ENCODE assay signal across 20 cellular contexts in the genomic region with DNA sequence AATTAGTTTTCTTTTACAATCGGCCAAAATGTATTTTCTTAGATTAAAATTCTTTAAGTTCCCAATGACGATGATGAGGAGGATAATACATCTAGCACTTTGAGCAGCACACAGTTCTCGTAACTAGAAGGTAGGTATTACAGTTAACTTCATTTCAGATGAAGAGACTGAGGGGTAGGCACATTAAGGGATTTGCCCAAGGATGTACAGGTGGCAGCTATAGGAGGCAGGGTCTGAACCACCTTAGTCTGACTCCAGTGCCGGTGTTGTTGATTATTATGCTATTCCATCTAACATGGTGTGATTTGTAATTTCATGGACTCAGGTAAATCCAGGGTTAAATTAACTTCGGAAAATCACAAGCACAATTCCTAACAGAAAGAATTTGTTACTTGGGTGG. TPM values are rescaled to one million over a fixed set of nuclear protein-coding genes. Genes with fewer than 3 reads are reported as not detected.
DNase-seq lines count a peak whose midpoint lies in the region; ATAC-seq, FAIRE-seq and TF ChIP-seq lines count a peak whose summit lies in the region.
"Had no signal": no experiment of that assay in that cellular context is flagged by ENCODE, and none has a peak within 500 bp of the region (broad histone marks: within the 10 kb centered on the region; RNA-seq: fewer than 3 reads in every experiment).

No MANE protein-coding gene starts in this region.

- no peaks in the 10 kb centered on the region for H3K9me3 ChIP-seq in CD8-positive, alpha-beta T cell (ENCODE audit: low read length)
- H3K9me3 ChIP-seq in lower lobe of right lung, result no peaks in the 10 kb centered on the region
- H3K9me3 ChIP-seq in left lung, result peaks cover 0 to 5% of the 10 kb centered on the region in 2 donors
- no peaks in the 10 kb centered on the region for H3K9me3 ChIP-seq in sigmoid colon
- H3K9me3 ChIP-seq: mucosa of descending colon, ovary had no signal

- H3K4me1 ChIP-seq in CD8-positive, alpha-beta T cell (ENCODE audit: insufficient read depth, low read length), result peaks cover 52% of the 10 kb centered on the region
- H3K4me1 ChIP-seq in lower lobe of right lung, result no peaks in the 10 kb centered on the region
- no peaks in the 10 kb centered on the region for H3K4me1 ChIP-seq in left lung
- H3K4me1 ChIP-seq in sigmoid colon, result no peaks in the 10 kb centered on the region
- H3K4me1 ChIP-seq: foreskin keratinocyte, transverse colon had no signal

- FAIRE-seq in GM18507 (lab: Jason Lieb, UNC), result peak; percentile 21
- FAIRE-seq: endothelial cell of umbilical vein had no signal

- H3K27ac ChIP-seq in CD8-positive, alpha-beta T cell (ENCODE audit: low read depth, low read length), result peak overlapping the region; percentile 83
- peak overlapping the region; percentile 1 for H3K27ac ChIP-seq in lower lobe of right lung
- no peak overlapping the region for H3K27ac ChIP-seq in left lung
- H3K27ac ChIP-seq in sigmoid colon, result no peak overlapping the region
- H3K27ac ChIP-seq: foreskin keratinocyte, HL-60, ovary had no signal

- ATAC-seq in CD8-positive, alpha-beta T cell, result peak; percentile 16
- no peak for ATAC-seq in activated CD8-positive, alpha-beta T cell treated with anti-CD3 and anti-CD28 coated beads for 36 hours
- ATAC-seq in lower lobe of right lung, result no peak
- no peak for ATAC-seq in left lung
- ATAC-seq in GM21515 (IDR thresholded peaks at IDR 0.05; ENCODE audit: unreplicated experiment), result no peak
- ATAC-seq: foreskin keratinocyte, left colon, mucosa of descending colon had no signal

- DNase-seq in CD8-positive, alpha-beta T cell, result peak in 1 of 7 experiments; percentile 32
- DNase-seq in GM18507 (ENCODE audit: extremely low spot score, insufficient read length, low read depth) (no peak), lower lobe of right lung (no peak), NCI-H1436 treated with DMSO at 0.1 percent for 48 hours (lab: John Stamatoyannopoulos, UW) (no peak), left lung (no peak), sigmoid colon (no peak)
- DNase-seq in activated CD8-positive, alpha-beta T cell treated with anti-CD3 and anti-CD28 coated beads for 36 hours, result no peak
- DNase-seq: activated CD8-positive, alpha-beta memory T cell treated with anti-CD3 and anti-CD28 coated beads, Interleukin-2, amount 50 U/mL, for 48 hours; aorta; DMS153; foreskin keratinocyte; left colon; mucosa of descending colon; NCI-H1092; NCI-H774; ovary; transverse colon had no signal

- H3K27me3 Mint-ChIP-seq in CD8-positive, alpha-beta T cell (ENCODE audit: low read depth), result no peaks in the 10 kb centered on the region
- H3K27me3 Mint-ChIP-seq in activated CD8-positive, alpha-beta T cell treated with anti-CD3 and anti-CD28 coated beads for 36 hours, result no peaks in the 10 kb centered on the region

- CTCF ChIA-PET in CD8-positive, alpha-beta T cell (lab: Charles Lee), result interaction anchor here (0.8 to 4.1 kb wide), 6 partner anchors 12 to 223 kb away, joined by 3 to 35 read pairs (median 4); no protein-coding TSS in a partner anchor
- CTCF ChIA-PET in activated CD8-positive, alpha-beta T cell treated with anti-CD3 and anti-CD28 coated beads for 36 hours (lab: Charles Lee), result interaction anchor here (0.6 to 7.6 kb wide), 14 partner anchors 9 to 469 kb away, joined by 3 to 40 read pairs (median 4); a partner anchor contains a TSS

- peak overlapping the region; percentile 97 for H3K27ac Mint-ChIP-seq in CD8-positive, alpha-beta T cell
- H3K27ac Mint-ChIP-seq in activated CD8-positive, alpha-beta T cell treated with anti-CD3 and anti-CD28 coated beads for 36 hours, result peak overlapping the region; percentile 97

- 79 to 93% methylated on average over 5 of the region's 5 CpGs for WGBS in sigmoid colon, 2 donors

- no peak for TF ChIP-seq EP300 in sigmoid colon (IDR thresholded peaks at IDR 0.05)

- no peak for TF ChIP-seq POLR2A in sigmoid colon (IDR thresholded peaks at IDR 0.05)

- no peaks in the 10 kb centered on the region for H3K9me3 Mint-ChIP-seq in CD8-positive, alpha-beta T cell
- H3K9me3 Mint-ChIP-seq in activated CD8-positive, alpha-beta T cell treated with anti-CD3 and anti-CD28 coated beads for 36 hours, result peaks cover 7% of the 10 kb centered on the region

- H3K36me3 ChIP-seq in CD8-positive, alpha-beta T cell (ENCODE audit: insufficient read depth, low read length), result no peaks in the 10 kb centered on the region
- no peaks in the 10 kb centered on the region for H3K36me3 ChIP-seq in lower lobe of right lung
- H3K36me3 ChIP-seq in left lung, result no peaks in the 10 kb centered on the region
- no peaks in the 10 kb centered on the region for H3K36me3 ChIP-seq in sigmoid colon
- H3K36me3 ChIP-seq: ovary, transverse colon had no signal

- POLR2A ChIA-PET in CD8-positive, alpha-beta T cell (lab: Charles Lee), result interaction anchor here (0.7 to 7.6 kb wide), 9 partner anchors 12 to 174 kb away, joined by 3 to 119 read pairs (median 7); no protein-coding TSS in a partner anchor
- POLR2A ChIA-PET in activated CD8-positive, alpha-beta T cell treated with anti-CD3 and anti-CD28 coated beads for 36 hours (lab: Charles Lee), result interaction anchor here (0.8 to 9.3 kb wide), 21 partner anchors 8 to 1440 kb away, joined by 3 to 160 read pairs (median 5); a partner anchor contains a TSS

- peak overlapping the region; percentile 64 for H3K4me3 ChIP-seq in CD8-positive, alpha-beta T cell (ENCODE audit: low read depth, low read length)
- peak overlapping the region; percentile 22 for H3K4me3 ChIP-seq in lower lobe of right lung
- H3K4me3 ChIP-seq in left lung, result peak overlapping the region in 1 of 2 donors; percentile 2
- H3K4me3 ChIP-seq in sigmoid colon, result no peak overlapping the region
- H3K4me3 ChIP-seq: mucosa of descending colon, ovary had no signal

- TF ChIP-seq CTCF in CD8-positive, alpha-beta T cell (IDR thresholded peaks at IDR 0.05), result no peak
- TF ChIP-seq CTCF in activated CD8-positive, alpha-beta T cell treated with anti-CD3 and anti-CD28 coated beads for 36 hours (IDR thresholded peaks at IDR 0.05), result no peak
- TF ChIP-seq CTCF in lower lobe of right lung (IDR thresholded peaks at IDR 0.05), result no peak
- no peak for TF ChIP-seq CTCF in left lung (IDR thresholded peaks at IDR 0.05)
- no peak for TF ChIP-seq CTCF in sigmoid colon (IDR thresholded peaks at IDR 0.05)

- no peaks in the 10 kb centered on the region for H3K27me3 ChIP-seq in CD8-positive, alpha-beta T cell (ENCODE audit: insufficient read depth, low read length)
- H3K27me3 ChIP-seq in lower lobe of right lung (ENCODE audit: low read depth) (no peaks in the 10 kb centered on the region), left lung (no peaks in the 10 kb centered on the region), sigmoid colon (no peaks in the 10 kb centered on the region)
- H3K27me3 ChIP-seq: ovary, transverse colon had no signal

- intact Hi-C loops in CD8-positive, alpha-beta T cell (cut with DNase I, micrococcal nuclease), result loop anchor here (1.0 to 10.0 kb wide), 8 partner anchors 13 to 1073 kb away; a partner anchor contains a TSS
- intact Hi-C loops in activated CD8-positive, alpha-beta T cell treated with anti-CD3 and anti-CD28 coated beads for 36 hours (cut with micrococcal nuclease), result loop anchor here (2.0 to 10.0 kb wide), 4 partner anchors 33 to 173 kb away; a partner anchor contains a TSS
- intact Hi-C loops in lower lobe of right lung (cut with DNase I), result no loop called here
- intact Hi-C loops in left lung (cut with DNase I), result no loop called here
- intact Hi-C loops in sigmoid colon (cut with DNase I), result no loop called here

- peaks cover 61% of the 10 kb centered on the region for H3K4me1 Mint-ChIP-seq in CD8-positive, alpha-beta T cell (ENCODE audit: low read depth)
- peaks cover 50% of the 10 kb centered on the region for H3K4me1 Mint-ChIP-seq in activated CD8-positive, alpha-beta T cell treated with anti-CD3 and anti-CD28 coated beads for 36 hours (ENCODE audit: low read depth)

- H3K4me3 Mint-ChIP-seq in CD8-positive, alpha-beta T cell, result peak overlapping the region; percentile 93
- H3K4me3 Mint-ChIP-seq in activated CD8-positive, alpha-beta T cell treated with anti-CD3 and anti-CD28 coated beads for 36 hours, result peak overlapping the region; percentile 92

- peaks cover 48% of the 10 kb centered on the region for H3K36me3 Mint-ChIP-seq in CD8-positive, alpha-beta T cell
- peaks cover 58% of the 10 kb centered on the region for H3K36me3 Mint-ChIP-seq in activated CD8-positive, alpha-beta T cell treated with anti-CD3 and anti-CD28 coated beads for 36 hours (ENCODE audit: low read depth)

RNA-seq across cellular contexts. Expression of a gene that starts 1.1 kb away (rescaled TPM):
- 10 to 100 TPM; 78.4 to 80.7 TPM for total RNA-seq in CD8-positive, alpha-beta T cell
- total RNA-seq in activated CD8-positive, alpha-beta T cell treated with anti-CD3 and anti-CD28 coated beads for 36 hours, result 10 to 100 TPM; 94.2 to 97.3 TPM
- 2.2 TPM for total RNA-seq in lower lobe of right lung
- 1 to 10 TPM; 1.3 to 2.4 TPM for total RNA-seq in left lung
- total RNA-seq in sigmoid colon, result 1 to 10 TPM in 2 of 4 donors, under 1 TPM in 2; 0.28 to 2.9 (median 0.95) TPM
- 1 to 10 TPM in 2 of 3 donors, under 1 TPM in 1; under 0.01 to 6.2 (median 2.5) TPM for polyA plus RNA-seq in sigmoid colon
- total RNA-seq: foreskin keratinocyte had no signal
- polyA plus RNA-seq: endothelial cell of umbilical vein, foreskin keratinocyte had no signal

Comparison
In these comparisons a context has a peak if more than half of its experiments do, and no peak if none do; other contexts are left out.
1. H3K27ac ChIP-seq: peak in CD8-positive, alpha-beta T cell (single experiment) and lower lobe of right lung (single experiment); none in left lung (0 of 2) and sigmoid colon (0 of 4).
2. H3K4me3 ChIP-seq: peak in CD8-positive, alpha-beta T cell (single experiment) and lower lobe of right lung (single experiment); none in sigmoid colon (0 of 4).
3. RNA of a gene that starts 1.1 kb away (total RNA-seq): 94.2 to 97.3 TPM in activated CD8-positive, alpha-beta T cell treated with anti-CD3 and anti-CD28 coated beads for 36 hours and 78.4 to 80.7 TPM in CD8-positive, alpha-beta T cell; 1.3 to 2.4 TPM in left lung, 2.2 TPM in lower lobe of right lung (single experiment) and 0.28 to 2.9 TPM in sigmoid colon; every median in the first group is over 10 times any median in the second.
4. intact Hi-C loops: an anchor here in CD8-positive, alpha-beta T cell (1.0 to 10.0 kb wide) and activated CD8-positive, alpha-beta T cell treated with anti-CD3 and anti-CD28 coated beads for 36 hours (2.0 to 10.0 kb wide); none called in lower lobe of right lung, left lung and sigmoid colon.